Comparison of ENCODE assay signal across 13 cellular contexts in the genomic region with DNA sequence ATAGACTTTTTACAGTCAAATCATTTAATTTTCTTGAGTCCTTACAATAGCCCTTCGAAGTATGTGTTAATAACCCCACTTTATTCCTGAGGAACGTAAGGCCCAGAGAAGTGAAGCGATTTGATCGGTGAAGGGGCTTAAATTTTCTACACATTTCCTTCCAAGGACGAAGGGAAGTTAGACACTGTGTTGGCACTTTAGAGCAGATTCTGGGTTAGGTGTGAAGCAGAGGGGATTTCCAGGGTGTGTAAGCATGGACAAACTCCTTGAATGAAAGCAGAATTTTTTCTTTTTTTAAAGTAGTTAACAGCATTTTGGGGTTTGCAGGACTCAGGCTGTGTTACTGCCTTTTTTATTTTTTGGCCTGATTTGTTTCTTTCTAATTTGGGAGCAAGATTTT. TPM values are rescaled to one million over a fixed set of nuclear protein-coding genes. Genes with fewer than 3 reads are reported as not detected.
DNase-seq lines count a peak whose midpoint lies in the region; ATAC-seq, FAIRE-seq and TF ChIP-seq lines count a peak whose summit lies in the region.
"Had no signal": no experiment of that assay in that cellular context is flagged by ENCODE, and none has a peak within 500 bp of the region (broad histone marks: within the 10 kb centered on the region; RNA-seq: fewer than 3 reads in every experiment).

No MANE protein-coding gene starts in this region.

- TF ChIP-seq CTCF in A549 (IDR thresholded peaks at IDR 0.05) (no peak), GM12865 (IDR thresholded peaks at IDR 0.05; ENCODE audit: insufficient read depth, low read depth, low read length, missing control alignments) (no peak), Caco-2 (IDR thresholded peaks at IDR 0.05; ENCODE audit: insufficient read depth in 1 of 2, low read depth in 1 of 2, low read length in 1 of 2, severe bottlenecking in 1 of 2, unreplicated experiment in 1 of 2) (no peak)
- TF ChIP-seq CTCF in activated CD8-positive, alpha-beta T cell treated with anti-CD3 and anti-CD28 coated beads for 36 hours (IDR thresholded peaks at IDR 0.05): no peak

- H3K4me3 ChIP-seq in A549: no peak overlapping the region
- H3K4me3 ChIP-seq in GM12865 (ENCODE audit: low read depth, low read length): no peak overlapping the region
- H3K4me3 ChIP-seq in Caco-2 (ENCODE audit: low read depth, low read length): no peak overlapping the region
- H3K4me3 ChIP-seq: MG63, SJCRH30 had no signal

- no peak for FAIRE-seq in A549 (lab: Jason Lieb, UNC)
- FAIRE-seq: frontal cortex had no signal

- H3K4me1 Mint-ChIP-seq in activated CD8-positive, alpha-beta T cell treated with anti-CD3 and anti-CD28 coated beads for 36 hours (ENCODE audit: low read depth): peaks cover 33% of the 10 kb centered on the region
- H3K4me1 Mint-ChIP-seq in Caco-2 (ENCODE audit: low read depth, unreplicated experiment): peaks cover 25% of the 10 kb centered on the region

- peak in 1 of 2 experiments; percentile 12 for DNase-seq in A549 (ENCODE audit: low read depth in 1 of 2, low spot score in 1 of 2)
- peak; percentile 38 for DNase-seq in GM12865 (ENCODE audit: low read depth)
- peak; percentile 50 for DNase-seq in activated CD8-positive, alpha-beta T cell treated with anti-CD3 and anti-CD28 coated beads for 36 hours
- DNase-seq in glomerular visceral epithelial cell (ENCODE audit: extremely low spot score): peak; percentile 32
- no peak for DNase-seq in NCI-H345 (lab: John Stamatoyannopoulos, UW)
- no peak for DNase-seq in SHP77 treated with DMSO at 0.1 percent for 48 hours (lab: John Stamatoyannopoulos, UW)
- DNase-seq in Caco-2: no peak
- DNase-seq in DMS79 treated with DMSO at 0.1 percent for 48 hours (lab: John Stamatoyannopoulos, UW): no peak
- DNase-seq: MG63, NCI-H510A treated with DMSO at 0.1 percent for 48 hours, SJCRH30 had no signal

- ATAC-seq in A549: no peak; a peak in 1 of 6 replicates
- ATAC-seq in activated CD8-positive, alpha-beta T cell treated with anti-CD3 and anti-CD28 coated beads for 36 hours: peak; percentile 86

- no peak for TF ChIP-seq RAD21 in A549 (conservative IDR thresholded peaks at IDR 0.05 in 1 of 2, IDR thresholded peaks at IDR 0.05 in 1 of 2)

- CTCF ChIA-PET in A549 (lab: Yijun Ruan, JAX) (no interaction called here), Caco-2 (lab: Charles Lee) (no interaction called here)
- CTCF ChIA-PET in activated CD8-positive, alpha-beta T cell treated with anti-CD3 and anti-CD28 coated beads for 36 hours (lab: Charles Lee): interaction anchor here (1.6 kb wide), 1 partner anchor 253 kb away, joined by 6 read pairs; no protein-coding TSS in a partner anchor

- WGBS in A549 (ENCODE audit: missing lambda C conversion rate): 71% methylated on average over 5 of the region's 5 CpGs

- no TSS peak for BruUV-seq in Caco-2 (replicated peaks; lab: Mats Ljungman, UMichigan)

- no peaks in the 10 kb centered on the region for H3K27me3 Mint-ChIP-seq in activated CD8-positive, alpha-beta T cell treated with anti-CD3 and anti-CD28 coated beads for 36 hours
- no peaks in the 10 kb centered on the region for H3K27me3 Mint-ChIP-seq in Caco-2 (ENCODE audit: insufficient read depth, unreplicated experiment)

- intact Hi-C loops in activated CD8-positive, alpha-beta T cell treated with anti-CD3 and anti-CD28 coated beads for 36 hours (cut with micrococcal nuclease): no loop called here
- intact Hi-C loops in Caco-2 (cut with micrococcal nuclease; ENCODE audit: unreplicated experiment): no loop called here

- H3K4me1 ChIP-seq in A549 (peaks cover 38% of the 10 kb centered on the region), Caco-2 (peaks cover 33% of the 10 kb centered on the region)

- peak overlapping the region in 1 of 2 experiments; percentile 57; a peak in 1 of 6 replicates for H3K27ac ChIP-seq in A549
- H3K27ac ChIP-seq: C4-2B, SJCRH30 had no signal

- H3K4me3 Mint-ChIP-seq in activated CD8-positive, alpha-beta T cell treated with anti-CD3 and anti-CD28 coated beads for 36 hours: no peak overlapping the region
- no peak overlapping the region for H3K4me3 Mint-ChIP-seq in Caco-2 (ENCODE audit: unreplicated experiment)

- no peaks in the 10 kb centered on the region for H3K27me3 ChIP-seq in Caco-2 (replicated peaks; ENCODE audit: control insufficient read depth, insufficient read depth, low read length)
- H3K27me3 ChIP-seq: MG63, SJCRH30 had no signal

- H3K27ac Mint-ChIP-seq in activated CD8-positive, alpha-beta T cell treated with anti-CD3 and anti-CD28 coated beads for 36 hours: peak overlapping the region; percentile 74
- H3K27ac Mint-ChIP-seq in Caco-2 (ENCODE audit: unreplicated experiment): no peak overlapping the region

- TF ChIP-seq POLR2A in A549 (IDR thresholded peaks at IDR 0.05; ENCODE audit: low read length): no peak

- H3K36me3 ChIP-seq in Caco-2 (ENCODE audit: control insufficient read depth, insufficient read depth, low read length): no peaks in the 10 kb centered on the region
- H3K36me3 ChIP-seq: MG63 had no signal

- TF ChIP-seq EP300 in A549 (IDR thresholded peaks at IDR 0.05): no peak

- peak overlapping the region; percentile 73 for H3K4me2 ChIP-seq in A549

- H3K36me3 Mint-ChIP-seq in activated CD8-positive, alpha-beta T cell treated with anti-CD3 and anti-CD28 coated beads for 36 hours (ENCODE audit: low read depth): peaks cover 17% of the 10 kb centered on the region
- H3K36me3 Mint-ChIP-seq in Caco-2 (ENCODE audit: insufficient read depth, unreplicated experiment): peaks cover 10% of the 10 kb centered on the region

- no peaks in the 10 kb centered on the region for H3K9me3 Mint-ChIP-seq in activated CD8-positive, alpha-beta T cell treated with anti-CD3 and anti-CD28 coated beads for 36 hours
- H3K9me3 Mint-ChIP-seq in Caco-2 (ENCODE audit: unreplicated experiment): no peaks in the 10 kb centered on the region

- no peaks in the 10 kb centered on the region for H3K9me3 ChIP-seq in A549
- H3K9me3 ChIP-seq in Caco-2: no peaks in the 10 kb centered on the region
- H3K9me3 ChIP-seq: MG63, SJCRH30 had no signal

- POLR2A ChIA-PET in A549 (lab: Yijun Ruan, JAX) (no interaction called here), Caco-2 (lab: Charles Lee) (no interaction called here)
- POLR2A ChIA-PET in activated CD8-positive, alpha-beta T cell treated with anti-CD3 and anti-CD28 coated beads for 36 hours (lab: Charles Lee): interaction anchor here (1.3 kb wide), 1 partner anchor 243 kb away, joined by 4 read pairs; no protein-coding TSS in a partner anchor

TF ChIP-seq in A549, 52 proteins besides CTCF, POLR2A, EP300 and RAD21 (continues in another document):
- TF ChIP-seq SREBF2 (IDR thresholded peaks at IDR 0.05): no peak
- TF ChIP-seq ZC3H11A (IDR thresholded peaks at IDR 0.05): no peak
- no peak for TF ChIP-seq HES2 (IDR thresholded peaks at IDR 0.05)
- no peak for TF ChIP-seq SMC3 (IDR thresholded peaks at IDR 0.05)
- TF ChIP-seq, protein P1, sequence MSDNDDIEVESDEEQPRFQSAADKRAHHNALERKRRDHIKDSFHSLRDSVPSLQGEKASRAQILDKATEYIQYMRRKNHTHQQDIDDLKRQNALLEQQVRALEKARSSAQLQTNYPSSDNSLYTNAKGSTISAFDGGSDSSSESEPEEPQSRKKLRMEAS (IDR thresholded peaks at IDR 0.05): no peak
- no peak for TF ChIP-seq MAZ (IDR thresholded peaks at IDR 0.05; ENCODE audit: borderline replicate concordance, low read depth, low read length)
- no peak for TF ChIP-seq USF2 (IDR thresholded peaks at IDR 0.05)

RNA-seq across cellular contexts. Expression of gene PRORP, which starts 38.9 kb away (rescaled TPM):
- 38.8 and 40.0 TPM in 2 replicates for polyA plus RNA-seq in A549 (2011; rRNA removed)
- polyA plus RNA-seq in A549 (2012; cell fraction: cytosol; rRNA removed): 17.3 and 18.1 TPM in 2 replicates
- 20.2 and 38.9 TPM in 2 replicates for polyA plus RNA-seq in A549 (2012; cell fraction: nucleus; rRNA removed)
- polyA plus RNA-seq in A549 (2017; fragmentation: RNase III; extraction: RNeasy Plus Mini Kit Qiagen cat#74134 plus additional on column Dnase treatment): 28.9 to 29.3 TPM (median 29.2 TPM) in 3 replicates
- polyA minus RNA-seq in A549 (2011; rRNA and poly(A)+ RNA removed): 31.0 and 46.6 TPM in 2 replicates
- 10 to 100 TPM; 30.6 to 34.4 TPM for total RNA-seq in activated CD8-positive, alpha-beta T cell treated with anti-CD3 and anti-CD28 coated beads for 36 hours
- 34.5 and 36.3 TPM in 2 replicates for total RNA-seq in Caco-2 (2022)

RNA-seq across cellular contexts. Expression of gene PPP2R3C, which starts 39.4 kb away (rescaled TPM):
- polyA plus RNA-seq in A549 (2011; rRNA removed) (24.1 and 32.1 TPM in 2 replicates), A549 (2017; fragmentation: RNase III; extraction: RNeasy Plus Mini Kit Qiagen cat#74134 plus additional on column Dnase treatment) (19.2 to 23.9 TPM (median 21.6 TPM) in 3 replicates)
- 7.6 and 8.5 TPM in 2 replicates for polyA plus RNA-seq in A549 (2012; cell fraction: cytosol; rRNA removed)
- 3.2 and 3.5 TPM in 2 replicates for polyA plus RNA-seq in A549 (2012; cell fraction: nucleus; rRNA removed)
- 5.7 and 7.1 TPM in 2 replicates for polyA minus RNA-seq in A549 (2011; rRNA and poly(A)+ RNA removed)
- 10 to 100 TPM; 38.2 to 40.7 TPM for total RNA-seq in activated CD8-positive, alpha-beta T cell treated with anti-CD3 and anti-CD28 coated beads for 36 hours
- 23.3 and 25.2 TPM in 2 replicates for total RNA-seq in Caco-2 (2022)

Comparison
In these comparisons a context has a peak if more than half of its experiments do, and no peak if none do; other contexts are left out.
1. DNase-seq: peak in GM12865 (single experiment), activated CD8-positive, alpha-beta T cell treated with anti-CD3 and anti-CD28 coated beads for 36 hours (single experiment) and glomerular visceral epithelial cell (single experiment); none in NCI-H345 (single experiment), SHP77 treated with DMSO at 0.1 percent for 48 hours (single experiment), Caco-2 (0 of 2) and DMS79 treated with DMSO at 0.1 percent for 48 hours (single experiment).